Comparison of ENCODE assay signal across 1 cellular context in the genomic region with DNA sequence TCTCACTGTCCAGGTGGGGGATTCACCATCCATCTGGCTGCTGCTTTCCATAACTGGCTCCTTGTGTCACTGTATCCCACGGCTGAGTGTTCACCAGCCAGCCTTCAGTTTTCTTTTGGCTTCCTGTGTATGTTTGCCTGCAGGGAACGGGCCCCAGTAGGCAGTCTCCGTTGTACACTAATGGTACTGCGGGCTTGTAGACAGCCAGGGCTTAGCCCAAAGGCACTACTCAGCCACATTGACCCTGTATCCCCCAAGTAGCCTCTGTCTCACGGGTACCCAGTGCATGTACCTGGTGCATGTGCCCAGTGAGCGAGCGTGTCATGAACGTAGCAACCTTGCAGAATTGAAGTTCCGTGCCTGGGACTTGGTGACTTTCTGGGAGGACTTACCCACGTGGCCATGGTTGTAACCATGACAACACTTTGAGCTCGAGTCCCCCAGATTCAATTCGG.
TF ChIP-seq lines count a peak whose summit lies in the region.

No MANE protein-coding gene starts in this region.

TF ChIP-seq in HCT116, 20 proteins besides CTCF, POLR2A, EP300 and RAD21 (continued from another document):
- TF ChIP-seq, protein P1, sequence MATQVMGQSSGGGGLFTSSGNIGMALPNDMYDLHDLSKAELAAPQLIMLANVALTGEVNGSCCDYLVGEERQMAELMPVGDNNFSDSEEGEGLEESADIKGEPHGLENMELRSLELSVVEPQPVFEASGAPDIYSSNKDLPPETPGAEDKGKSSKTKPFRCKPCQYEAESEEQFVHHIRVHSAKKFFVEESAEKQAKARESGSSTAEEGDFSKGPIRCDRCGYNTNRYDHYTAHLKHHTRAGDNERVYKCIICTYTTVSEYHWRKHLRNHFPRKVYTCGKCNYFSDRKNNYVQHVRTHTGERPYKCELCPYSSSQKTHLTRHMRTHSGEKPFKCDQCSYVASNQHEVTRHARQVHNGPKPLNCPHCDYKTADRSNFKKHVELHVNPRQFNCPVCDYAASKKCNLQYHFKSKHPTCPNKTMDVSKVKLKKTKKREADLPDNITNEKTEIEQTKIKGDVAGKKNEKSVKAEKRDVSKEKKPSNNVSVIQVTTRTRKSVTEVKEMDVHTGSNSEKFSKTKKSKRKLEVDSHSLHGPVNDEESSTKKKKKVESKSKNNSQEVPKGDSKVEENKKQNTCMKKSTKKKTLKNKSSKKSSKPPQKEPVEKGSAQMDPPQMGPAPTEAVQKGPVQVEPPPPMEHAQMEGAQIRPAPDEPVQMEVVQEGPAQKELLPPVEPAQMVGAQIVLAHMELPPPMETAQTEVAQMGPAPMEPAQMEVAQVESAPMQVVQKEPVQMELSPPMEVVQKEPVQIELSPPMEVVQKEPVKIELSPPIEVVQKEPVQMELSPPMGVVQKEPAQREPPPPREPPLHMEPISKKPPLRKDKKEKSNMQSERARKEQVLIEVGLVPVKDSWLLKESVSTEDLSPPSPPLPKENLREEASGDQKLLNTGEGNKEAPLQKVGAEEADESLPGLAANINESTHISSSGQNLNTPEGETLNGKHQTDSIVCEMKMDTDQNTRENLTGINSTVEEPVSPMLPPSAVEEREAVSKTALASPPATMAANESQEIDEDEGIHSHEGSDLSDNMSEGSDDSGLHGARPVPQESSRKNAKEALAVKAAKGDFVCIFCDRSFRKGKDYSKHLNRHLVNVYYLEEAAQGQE (IDR thresholded peaks at IDR 0.05; ENCODE audit: low read depth) = no peak
- TF ChIP-seq FOSL1 (IDR thresholded peaks at IDR 0.05; ENCODE audit: low read depth) (no peak), ATF3 (IDR thresholded peaks at IDR 0.05) (no peak), EZH2 (IDR thresholded peaks at IDR 0.05) (no peak), EZH2phosphoT487 (IDR thresholded peaks at IDR 0.05; ENCODE audit: borderline replicate concordance) (no peak), ZNF274 (IDR thresholded peaks at IDR 0.05; ENCODE audit: low read depth, low read length) (no peak)
- TF ChIP-seq, protein P2, sequence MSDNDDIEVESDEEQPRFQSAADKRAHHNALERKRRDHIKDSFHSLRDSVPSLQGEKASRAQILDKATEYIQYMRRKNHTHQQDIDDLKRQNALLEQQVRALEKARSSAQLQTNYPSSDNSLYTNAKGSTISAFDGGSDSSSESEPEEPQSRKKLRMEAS (IDR thresholded peaks at IDR 0.05) = no peak
TF ChIP-seq in HCT116: peak in this region for 0.
